Comparison of ENCODE assay signal across 1 cellular context in the genomic region with DNA sequence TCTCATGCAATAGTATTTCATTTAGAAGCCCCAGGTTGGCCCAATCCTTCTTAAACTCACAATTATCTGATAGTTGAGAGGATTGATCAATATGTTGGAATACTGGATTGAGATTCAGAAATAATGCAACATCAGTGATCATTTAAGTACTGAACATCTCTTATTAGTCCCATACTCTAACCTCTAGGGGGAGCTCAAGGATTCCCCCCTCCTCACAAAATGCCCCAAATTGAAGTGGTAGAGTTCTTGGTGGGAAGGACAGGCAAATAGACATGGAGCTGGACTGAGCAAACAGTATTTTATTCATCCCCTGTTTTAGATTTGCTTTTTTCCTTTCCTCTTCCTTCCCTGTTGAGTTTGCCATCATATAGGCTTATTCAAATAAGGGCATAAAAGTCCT.
TF ChIP-seq lines count a peak whose summit lies in the region.

No MANE protein-coding gene starts in this region.

TF ChIP-seq in GM12878, 131 proteins besides CTCF, POLR2A, EP300 and RAD21 (continued from another document):
- TF ChIP-seq SMAD1 (IDR thresholded peaks at IDR 0.05; ENCODE audit: low read depth, partially characterized antibody) (no peak), EGR1 (IDR thresholded peaks at IDR 0.05; ENCODE audit: borderline replicate concordance in 1 of 2, low read depth in 2 of 2, low read length in 2 of 2) (no peak), SMC3 (IDR thresholded peaks at IDR 0.05; ENCODE audit: borderline replicate concordance, low read length) (peak; percentile 50; the same call in 1 of the 2 replicates)
